ENCODE assay signal across 20 cellular contexts in the genomic region with DNA sequence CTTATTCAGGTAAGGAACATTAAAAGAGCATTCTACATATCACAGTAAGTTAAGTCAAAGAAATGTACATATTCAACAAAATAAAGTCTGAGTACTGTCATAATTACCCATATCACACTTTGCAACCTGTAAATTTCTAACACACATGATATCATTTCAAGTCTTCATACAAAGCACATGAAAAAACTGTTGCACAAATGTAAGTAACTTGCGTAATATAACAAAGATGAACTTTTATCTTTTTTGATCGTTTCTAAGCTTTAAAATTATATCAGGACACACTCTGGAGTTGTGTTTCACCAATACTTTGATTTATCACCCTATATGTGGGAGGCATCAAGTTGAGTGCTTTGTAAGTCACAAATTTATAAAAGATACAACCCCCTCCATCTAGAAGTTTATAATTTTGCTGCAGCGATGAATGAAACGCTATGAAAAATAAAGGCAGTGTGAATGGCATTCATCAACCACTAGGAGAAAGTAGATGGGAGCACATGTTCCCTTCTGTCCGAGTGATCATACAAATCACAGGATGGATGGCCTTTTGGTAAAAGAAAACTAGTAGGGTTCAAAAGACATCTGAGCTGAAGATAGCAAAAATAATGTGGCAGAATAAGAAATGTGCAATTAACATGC.
"Had no signal": no experiment of that assay in that cellular context is flagged by ENCODE, and none has a peak within 500 bp of the region (broad histone marks: within the 10 kb centered on the region; RNA-seq: fewer than 3 reads in every experiment).

No MANE protein-coding gene starts in this region.

- H3K27me3 ChIP-seq: dorsolateral prefrontal cortex, gastrocnemius medialis, heart right ventricle, spleen, tibial artery had no signal

- DNase-seq: cortex of kidney; dorsolateral prefrontal cortex; effector CD8-positive, alpha-beta T cell; gastrocnemius medialis; heart right ventricle; islet precursor cell; left ventricle myocardium inferior; lower lobe of right lung; naive B cell; psoas muscle; retina; spleen; stimulated activated CD4-positive, alpha-beta T cell treated with anti-CD3 and anti-CD28 coated beads, Interleukin-15, amount 100 ng/mL, for 24 hours; stimulated activated CD4-positive, alpha-beta T cell treated with anti-CD3 and anti-CD28 coated beads, Interleukin-1b, Interleukin-23, amount 100 ng/mL, for 48 hours; stimulated activated CD4-positive, alpha-beta T cell treated with anti-CD3 and anti-CD28 coated beads, Interleukin-4, amount 100 ng/mL, for 24 hours; tibial artery had no signal

- H3K9ac ChIP-seq: parathyroid adenoma had no signal

- H3K27ac ChIP-seq: dorsolateral prefrontal cortex, gastrocnemius medialis, heart right ventricle, left ventricle myocardium inferior, lower lobe of right lung, parathyroid adenoma, psoas muscle, spleen, tibial artery had no signal

- H3K9me3 ChIP-seq: gastrocnemius medialis, heart right ventricle, left ventricle myocardium inferior, lower lobe of right lung, psoas muscle, spleen, tibial artery had no signal

- H2AFZ ChIP-seq: parathyroid adenoma had no signal

- ATAC-seq: esophagus mucosa; gastrocnemius medialis; heart right ventricle; lower lobe of right lung; psoas muscle; sciatic nerve; stimulated activated memory B cell treated with anti-CD40 and anti-IgM and Interleukin-4, amounts not matched to agents 10 μg/mL and 1 μg/mL and 100 μg/mL, for 72 hours had no signal

- H3K36me3 ChIP-seq: lower lobe of right lung had no signal

- H3K4me3 ChIP-seq: dorsolateral prefrontal cortex, gastrocnemius medialis, heart right ventricle, left ventricle myocardium inferior, lower lobe of right lung, psoas muscle, spleen, tibial artery had no signal
